Comparison of ENCODE assay signal across 15 cellular contexts in the genomic region with DNA sequence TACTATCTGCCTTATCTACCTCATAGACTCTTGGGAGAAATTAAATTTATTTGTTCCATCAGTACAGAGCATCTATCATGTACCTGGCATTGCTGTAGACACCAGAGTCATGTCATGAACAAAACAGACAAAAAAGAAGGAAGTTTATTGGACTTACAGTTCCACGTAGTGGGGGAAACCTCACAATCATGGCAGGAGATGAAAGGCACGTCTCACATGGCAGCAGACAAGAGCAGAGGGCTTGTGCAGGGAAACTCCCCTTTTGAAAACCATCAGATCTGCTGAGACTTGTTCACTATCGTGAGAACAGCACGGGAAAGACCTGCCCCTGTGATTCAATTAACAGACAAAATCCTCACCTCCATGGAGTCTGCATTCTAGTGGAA. TPM values are rescaled to one million over a fixed set of nuclear protein-coding genes. Genes with fewer than 3 reads are reported as not detected.
A peak's percentile ranks its signal among the peaks of the same experiment; 100 is the strongest.
DNase-seq lines count a peak whose midpoint lies in the region; ATAC-seq and TF ChIP-seq lines count a peak whose summit lies in the region.
"Had no signal": no experiment of that assay in that cellular context is flagged by ENCODE, and none has a peak within 500 bp of the region (broad histone marks: within the 10 kb centered on the region; RNA-seq: fewer than 3 reads in every experiment).

No MANE protein-coding gene starts in this region.

- no peaks in the 10 kb centered on the region for H3F3A ChIP-seq in PC-9 (ENCODE audit: insufficient read depth, low read depth)

- H3K9me2 ChIP-seq in PC-9 (ENCODE audit: insufficient read depth), result no peaks in the 10 kb centered on the region

- H3K27ac ChIP-seq in PC-9, result no peak overlapping the region
- H3K27ac ChIP-seq: cardiac muscle cell had no signal

- H4K20me1 ChIP-seq in PC-9 (ENCODE audit: insufficient read depth), result no peaks in the 10 kb centered on the region

- ATAC-seq in activated naive CD8-positive, alpha-beta T cell treated with anti-CD3 and anti-CD28 coated beads, Interleukin-2, amount 10 ng/mL, durations not matched to agents 7 days and 5 days (ENCODE audit: low read depth), result peak; percentile 21
- peak; percentile 53 for ATAC-seq in stimulated activated effector memory CD8-positive, alpha-beta T cell treated with anti-CD3 and anti-CD28 coated beads, Interleukin-12 subunit alpha, Interleukin-12 subunit beta, amount 100 ng/mL, for 72 hours
- ATAC-seq in GM21825 (IDR thresholded peaks at IDR 0.05; ENCODE audit: unreplicated experiment), result no peak
- ATAC-seq in GM21423 (IDR thresholded peaks at IDR 0.05; ENCODE audit: unreplicated experiment), result no peak

- intact Hi-C loops in activated naive CD4-positive, alpha-beta T cell treated with anti-CD3 and anti-CD28 coated beads for 36 hours (cut with micrococcal nuclease), result no loop called here
- intact Hi-C loops in PC-9 (cut with micrococcal nuclease; ENCODE audit: unreplicated experiment), result no loop called here

- no peaks in the 10 kb centered on the region for H3K27me3 ChIP-seq in PC-9 (ENCODE audit: insufficient read depth, low read depth)
- H3K27me3 ChIP-seq: cardiac muscle cell had no signal

- H3K4me3 ChIP-seq in PC-9, result no peak overlapping the region
- H3K4me3 ChIP-seq: cardiac muscle cell had no signal

- no peaks in the 10 kb centered on the region for H3K36me3 ChIP-seq in PC-9 (ENCODE audit: low read depth)
- H3K36me3 ChIP-seq: cardiac muscle cell had no signal

- TF ChIP-seq CTCF in PC-9 (conservative IDR thresholded peaks at IDR 0.05), result no peak

- no peaks in the 10 kb centered on the region for H3K4me1 ChIP-seq in PC-9 (replicated peaks; ENCODE audit: insufficient read depth)

- CTCF ChIA-PET in activated naive CD4-positive, alpha-beta T cell treated with anti-CD3 and anti-CD28 coated beads for 36 hours (lab: Charles Lee), result no interaction called here
- CTCF ChIA-PET in PC-9 (lab: Charles Lee), result no interaction called here

- H2AFZ ChIP-seq in PC-9, result 0 out of 2 replicates have a peak overlapping the region, but pooled peaks have one; percentile 23

- BruUV-seq in PC-9 (replicated peaks; lab: Mats Ljungman, UMichigan), result no TSS peak

- no peak overlapping the region for H3K4me2 ChIP-seq in PC-9

- POLR2A ChIA-PET in PC-9 (lab: Charles Lee; ENCODE audit: unreplicated experiment), result no interaction called here
- POLR2A ChIA-PET in activated naive CD8-positive, alpha-beta T cell treated with anti-CD3 and anti-CD28 coated beads, Interleukin-2, amount 10 ng/mL, durations not matched to agents 7 days and 5 days (lab: Charles Lee), result no interaction called here

- no peaks in the 10 kb centered on the region for H3K27me3 Mint-ChIP-seq in activated naive CD4-positive, alpha-beta T cell treated with anti-CD3 and anti-CD28 coated beads for 36 hours (ENCODE audit: low read depth)
- H3K27me3 Mint-ChIP-seq in activated naive CD8-positive, alpha-beta T cell treated with anti-CD3 and anti-CD28 coated beads, Interleukin-2, amount 10 ng/mL, durations not matched to agents 7 days and 5 days, result peaks cover 7% of the 10 kb centered on the region

- peaks cover 15% of the 10 kb centered on the region for H3K9me3 Mint-ChIP-seq in activated naive CD4-positive, alpha-beta T cell treated with anti-CD3 and anti-CD28 coated beads for 36 hours
- H3K9me3 Mint-ChIP-seq in activated naive CD8-positive, alpha-beta T cell treated with anti-CD3 and anti-CD28 coated beads, Interleukin-2, amount 10 ng/mL, durations not matched to agents 7 days and 5 days, result peaks cover 10% of the 10 kb centered on the region
- H3K9me3 Mint-ChIP-seq in stimulated activated effector memory CD8-positive, alpha-beta T cell treated with anti-CD3 and anti-CD28 coated beads, Interleukin-12 subunit alpha, Interleukin-12 subunit beta, amount 100 ng/mL, for 72 hours, result peaks cover 11% of the 10 kb centered on the region

- H3K9me3 ChIP-seq in PC-9 (ENCODE audit: insufficient read depth, low read depth), result peaks cover 6% of the 10 kb centered on the region; the same call in 1 of the 2 replicates

- peak; percentile 35 for DNase-seq in activated naive CD4-positive, alpha-beta T cell treated with anti-CD3 and anti-CD28 coated beads for 36 hours
- no peak for DNase-seq in activated naive CD4-positive, alpha-beta T cell treated with Interleukin-2 at 50 U/mL for 16 hours
- no peak for DNase-seq in PC-9
- DNase-seq in activated naive CD8-positive, alpha-beta T cell treated with anti-CD3 and anti-CD28 coated beads, Interleukin-2, amount 10 ng/mL, durations not matched to agents 7 days and 5 days, result no peak
- no peak for DNase-seq in stimulated activated effector memory CD8-positive, alpha-beta T cell treated with anti-CD3 and anti-CD28 coated beads, Interleukin-12 subunit alpha, Interleukin-12 subunit beta, amount 100 ng/mL, for 72 hours (ENCODE audit: low spot score in 2 of 2)
- DNase-seq: C1 segment of cervical spinal cord; GOT3; NCI-H1105; NCI-H2029; NCI-H82; nucleus accumbens; stimulated activated CD4-positive, alpha-beta T cell treated with anti-CD3 and anti-CD28 coated beads, Interleukin-4, amount 100 ng/mL, for 24 hours had no signal

- H3K4me3 Mint-ChIP-seq in activated naive CD4-positive, alpha-beta T cell treated with anti-CD3 and anti-CD28 coated beads for 36 hours, result no peak overlapping the region
- H3K4me3 Mint-ChIP-seq in activated naive CD8-positive, alpha-beta T cell treated with anti-CD3 and anti-CD28 coated beads, Interleukin-2, amount 10 ng/mL, durations not matched to agents 7 days and 5 days, result no peak overlapping the region
- peak overlapping the region; percentile 24 for H3K4me3 Mint-ChIP-seq in stimulated activated effector memory CD8-positive, alpha-beta T cell treated with anti-CD3 and anti-CD28 coated beads, Interleukin-12 subunit alpha, Interleukin-12 subunit beta, amount 100 ng/mL, for 72 hours

- peaks cover 14% of the 10 kb centered on the region for H3K4me1 Mint-ChIP-seq in activated naive CD4-positive, alpha-beta T cell treated with anti-CD3 and anti-CD28 coated beads for 36 hours (ENCODE audit: low read depth)
- peaks cover 8% of the 10 kb centered on the region for H3K4me1 Mint-ChIP-seq in activated naive CD8-positive, alpha-beta T cell treated with anti-CD3 and anti-CD28 coated beads, Interleukin-2, amount 10 ng/mL, durations not matched to agents 7 days and 5 days
- H3K4me1 Mint-ChIP-seq in stimulated activated effector memory CD8-positive, alpha-beta T cell treated with anti-CD3 and anti-CD28 coated beads, Interleukin-12 subunit alpha, Interleukin-12 subunit beta, amount 100 ng/mL, for 72 hours, result peaks cover 12% of the 10 kb centered on the region

- H3K36me3 Mint-ChIP-seq in activated naive CD4-positive, alpha-beta T cell treated with anti-CD3 and anti-CD28 coated beads for 36 hours (ENCODE audit: low read depth), result no peaks in the 10 kb centered on the region
- peaks cover 7% of the 10 kb centered on the region for H3K36me3 Mint-ChIP-seq in activated naive CD8-positive, alpha-beta T cell treated with anti-CD3 and anti-CD28 coated beads, Interleukin-2, amount 10 ng/mL, durations not matched to agents 7 days and 5 days
- no peaks in the 10 kb centered on the region for H3K36me3 Mint-ChIP-seq in stimulated activated effector memory CD8-positive, alpha-beta T cell treated with anti-CD3 and anti-CD28 coated beads, Interleukin-12 subunit alpha, Interleukin-12 subunit beta, amount 100 ng/mL, for 72 hours

- H3K27ac Mint-ChIP-seq in activated naive CD4-positive, alpha-beta T cell treated with anti-CD3 and anti-CD28 coated beads for 36 hours, result peak overlapping the region; percentile 65
- peak overlapping the region; percentile 73 for H3K27ac Mint-ChIP-seq in activated naive CD8-positive, alpha-beta T cell treated with anti-CD3 and anti-CD28 coated beads, Interleukin-2, amount 10 ng/mL, durations not matched to agents 7 days and 5 days
- peak overlapping the region; percentile 81 for H3K27ac Mint-ChIP-seq in stimulated activated effector memory CD8-positive, alpha-beta T cell treated with anti-CD3 and anti-CD28 coated beads, Interleukin-12 subunit alpha, Interleukin-12 subunit beta, amount 100 ng/mL, for 72 hours

- H3K79me2 ChIP-seq in PC-9 (ENCODE audit: low read depth), result no peaks in the 10 kb centered on the region

RNA-seq across cellular contexts. Expression of gene ACAP2, which starts 25.6 kb away (rescaled TPM):
- total RNA-seq in activated naive CD4-positive, alpha-beta T cell treated with anti-CD3 and anti-CD28 coated beads for 36 hours, result 10 to 100 TPM; 37.9 to 42.1 TPM
- total RNA-seq in PC-9 (2021), result 67.9 and 71.0 TPM in 2 replicates
- total RNA-seq in activated naive CD8-positive, alpha-beta T cell treated with anti-CD3 and anti-CD28 coated beads, Interleukin-2, amount 10 ng/mL, durations not matched to agents 7 days and 5 days, result 10 to 100 TPM; 68.3 to 73.4 TPM

Comparison
In these comparisons a context has a peak if more than half of its experiments do, and no peak if none do; other contexts are left out.
1. ATAC-seq: peak in activated naive CD8-positive, alpha-beta T cell treated with anti-CD3 and anti-CD28 coated beads, Interleukin-2, amount 10 ng/mL, durations not matched to agents 7 days and 5 days (single experiment) and stimulated activated effector memory CD8-positive, alpha-beta T cell treated with anti-CD3 and anti-CD28 coated beads, Interleukin-12 subunit alpha, Interleukin-12 subunit beta, amount 100 ng/mL, for 72 hours (single experiment); none in GM21825 (single experiment) and GM21423 (single experiment).
2. Peak in every context shown above with its lines, with median percentiles within 50 percentile points of each other: H3K27ac Mint-ChIP-seq.